ENCODE assay signal across 17 cellular contexts in genomic region chr16:86819523-86819887, GRCh38.
A peak's percentile ranks its signal among the peaks of the same experiment; 100 is the strongest.
DNase-seq lines count a peak whose midpoint lies in the region; ATAC-seq and TF ChIP-seq lines count a peak whose summit lies in the region.
"Had no signal": no experiment of that assay in that cellular context is flagged by ENCODE, and none has a peak within 500 bp of the region (broad histone marks: within the 10 kb centered on the region; RNA-seq: fewer than 3 reads in every experiment).

No MANE protein-coding gene starts in this region.

- CTCF ChIA-PET in PC-3 (lab: Charles Lee): no interaction called here

- no peaks in the 10 kb centered on the region for H3K9me3 Mint-ChIP-seq in neural progenitor cell
- H3K9me3 Mint-ChIP-seq: activated naive CD8-positive, alpha-beta T cell treated with anti-CD3 and anti-CD28 coated beads for 36 hours; activated T-cell treated with anti-CD3 and anti-CD28 coated beads, Interleukin-2, amount 50 U/mL, for 24 hours had no signal

- no TSS peak for BruUV-seq in PC-3 (replicated peaks; lab: Mats Ljungman, UMichigan)

- no peaks in the 10 kb centered on the region for H3K79me2 ChIP-seq in PC-3 (ENCODE audit: low read length)
- H3K79me2 ChIP-seq in neural progenitor cell (ENCODE audit: low read depth): no peaks in the 10 kb centered on the region

- no peak overlapping the region for H3K4me3 ChIP-seq in AG10803 (ENCODE audit: low read length)
- H3K4me3 ChIP-seq in PC-3 (ENCODE audit: low read length): no peak overlapping the region
- no peak overlapping the region for H3K4me3 ChIP-seq in epithelial cell of esophagus (ENCODE audit: low read length)
- H3K4me3 ChIP-seq in neural progenitor cell: no peak overlapping the region
- no peak overlapping the region for H3K4me3 ChIP-seq in prostate gland
- H3K4me3 ChIP-seq: mucosa of descending colon had no signal

- H3K4me1 ChIP-seq in PC-3 (ENCODE audit: insufficient read depth, low read length): peaks cover 39% of the 10 kb centered on the region
- H3K4me1 ChIP-seq in neural progenitor cell: peaks cover 5% of the 10 kb centered on the region
- no peaks in the 10 kb centered on the region for H3K4me1 ChIP-seq in prostate gland (replicated peaks)

- no peaks in the 10 kb centered on the region for H3K36me3 ChIP-seq in PC-3 (ENCODE audit: low read depth, low read length)
- H3K36me3 ChIP-seq in neural progenitor cell: no peaks in the 10 kb centered on the region
- no peaks in the 10 kb centered on the region for H3K36me3 ChIP-seq in prostate gland

- H4K20me1 ChIP-seq in PC-3 (ENCODE audit: low read length) (no peaks in the 10 kb centered on the region), neural progenitor cell (ENCODE audit: low read depth) (no peaks in the 10 kb centered on the region)

- peaks cover 17% of the 10 kb centered on the region for H3K27me3 Mint-ChIP-seq in neural progenitor cell (ENCODE audit: insufficient read depth, low read depth)

- intact Hi-C loops in PC-3 (cut with micrococcal nuclease): no loop called here
- intact Hi-C loops in prostate gland (cut with DNase I): no loop called here

- peak overlapping the region; percentile 5 for H3K4me2 ChIP-seq in PC-3 (ENCODE audit: low read length)
- no peak overlapping the region for H3K4me2 ChIP-seq in neural progenitor cell

- H3K27me3 ChIP-seq in PC-3 (ENCODE audit: low read length) (no peaks in the 10 kb centered on the region), neural progenitor cell (no peaks in the 10 kb centered on the region), prostate gland (replicated peaks; ENCODE audit: insufficient read depth) (peaks cover 11% of the 10 kb centered on the region)

- H3K9me2 ChIP-seq in PC-3 (replicated peaks; ENCODE audit: low read length): no peaks in the 10 kb centered on the region

- TF ChIP-seq POLR2A in prostate gland (IDR thresholded peaks at IDR 0.05): no peak

- no peaks in the 10 kb centered on the region for H3K9me3 ChIP-seq in PC-3 (ENCODE audit: low read length)
- no peaks in the 10 kb centered on the region for H3K9me3 ChIP-seq in neural progenitor cell (ENCODE audit: low read depth)
- no peaks in the 10 kb centered on the region for H3K9me3 ChIP-seq in prostate gland
- H3K9me3 ChIP-seq: mucosa of descending colon had no signal

- H3K4me1 Mint-ChIP-seq in neural progenitor cell: peaks cover 6% of the 10 kb centered on the region
- H3K4me1 Mint-ChIP-seq: activated naive CD8-positive, alpha-beta T cell treated with anti-CD3 and anti-CD28 coated beads for 36 hours had no signal

- no peak for DNase-seq in AG10803 (ENCODE audit: low read depth)
- peak; percentile 8 for DNase-seq in PC-3
- DNase-seq in epithelial cell of esophagus (ENCODE audit: low read depth): no peak
- no peak for DNase-seq in neural progenitor cell (ENCODE audit: low spot score)
- DNase-seq in NCI-H748 treated with DMSO at 0.1 percent for 48 hours (lab: John Stamatoyannopoulos, UW): no peak
- no peak for DNase-seq in HUDEP-2 (lab: John Stamatoyannopoulos, UW; ENCODE audit: unreplicated experiment in 76 of 76)
- DNase-seq in NCI-H2107 treated with DMSO at 0.1 percent for 48 hours (lab: John Stamatoyannopoulos, UW; ENCODE audit: unreplicated experiment): no peak
- no peak for DNase-seq in prostate gland (ENCODE audit: low spot score)
- DNase-seq: activated CD4-positive, alpha-beta T cell treated with anti-CD3 and anti-CD28 coated beads for 48 hours; activated naive CD8-positive, alpha-beta T cell treated with anti-CD3 and anti-CD28 coated beads for 36 hours; activated T-cell treated with anti-CD3 and anti-CD28 coated beads, Interleukin-2, amount 50 U/mL, for 24 hours; DMS153; mucosa of descending colon; NCI-H446 treated with DMSO at 0.1 percent for 48 hours; stimulated activated CD4-positive, alpha-beta T cell treated with anti-CD3 and anti-CD28 coated beads, Interleukin-15, amount 100 ng/mL, for 24 hours; T1000 had no signal

- 22% methylated on average over 4 of the region's 4 CpGs for WGBS in prostate gland

- H3K27ac ChIP-seq in PC-3 (ENCODE audit: low read length) (no peak overlapping the region), neural progenitor cell (no peak overlapping the region), prostate gland (no peak overlapping the region)
- H3K27ac ChIP-seq: C4-2B had no signal

- H3K4me3 Mint-ChIP-seq in neural progenitor cell: no peak overlapping the region
- H3K4me3 Mint-ChIP-seq: activated naive CD8-positive, alpha-beta T cell treated with anti-CD3 and anti-CD28 coated beads for 36 hours; activated T-cell treated with anti-CD3 and anti-CD28 coated beads, Interleukin-2, amount 50 U/mL, for 24 hours had no signal

- no peak overlapping the region for H3K27ac Mint-ChIP-seq in neural progenitor cell
- H3K27ac Mint-ChIP-seq: activated naive CD8-positive, alpha-beta T cell treated with anti-CD3 and anti-CD28 coated beads for 36 hours; activated T-cell treated with anti-CD3 and anti-CD28 coated beads, Interleukin-2, amount 50 U/mL, for 24 hours had no signal

- H3K9ac ChIP-seq in PC-3 (ENCODE audit: low read length): no peak overlapping the region
- no peak overlapping the region for H3K9ac ChIP-seq in neural progenitor cell

- POLR2A ChIA-PET in PC-3 (lab: Charles Lee; ENCODE audit: unreplicated experiment): no interaction called here

- H3K36me3 Mint-ChIP-seq in neural progenitor cell: no peaks in the 10 kb centered on the region
- H3K36me3 Mint-ChIP-seq: activated naive CD8-positive, alpha-beta T cell treated with anti-CD3 and anti-CD28 coated beads for 36 hours had no signal

- H2AFZ ChIP-seq in PC-3 (ENCODE audit: low read length) (no peak overlapping the region), neural progenitor cell (replicated peaks) (no peak overlapping the region)

- peak; percentile 32 for TF ChIP-seq CTCF in AG10803 (conservative IDR thresholded peaks at IDR 0.05; ENCODE audit: low read length)
- peak; percentile 28; the same call in 1 of the 2 replicates for TF ChIP-seq CTCF in PC-3 (conservative IDR thresholded peaks at IDR 0.05; ENCODE audit: low read depth, low read length)
- TF ChIP-seq CTCF in epithelial cell of esophagus (IDR thresholded peaks at IDR 0.05; ENCODE audit: insufficient read depth, low read depth, low read length, missing control alignments): peak; percentile 36
- peak; percentile 22 for TF ChIP-seq CTCF in neural progenitor cell (IDR thresholded peaks at IDR 0.05)
- TF ChIP-seq CTCF in prostate gland (IDR thresholded peaks at IDR 0.05): no peak

- ATAC-seq in PC-3: no peak
- ATAC-seq: mucosa of descending colon had no signal

- peaks cover 5% of the 10 kb centered on the region for H3F3A ChIP-seq in PC-3 (ENCODE audit: low read length, unreplicated experiment)
- H3F3A ChIP-seq in neural progenitor cell (ENCODE audit: low read depth): no peaks in the 10 kb centered on the region

Comparison
In these comparisons a context has a peak if more than half of its experiments do, and no peak if none do; other contexts are left out.
1. CTCF ChIP-seq: peak in AG10803 (single experiment), PC-3 (single experiment), epithelial cell of esophagus (single experiment) and neural progenitor cell (single experiment); none in prostate gland (0 of 4).